ENCODE assay signal across 20 cellular contexts in genomic region chr16:30721606-30722005, GRCh38. TPM values are rescaled to one million over a fixed set of nuclear protein-coding genes. Genes with fewer than 3 reads are reported as not detected.
DNase-seq lines count a peak whose midpoint lies in the region; ATAC-seq and TF ChIP-seq lines count a peak whose summit lies in the region.
"Had no signal": no experiment of that assay in that cellular context is flagged by ENCODE, and none has a peak within 500 bp of the region (broad histone marks: within the 10 kb centered on the region; RNA-seq: fewer than 3 reads in every experiment).

No MANE protein-coding gene starts in this region.

- peak overlapping the region; percentile 17; the same call in 1 of the 2 replicates for H3K4me3 ChIP-seq in PC-3 (ENCODE audit: low read length)
- H3K4me3 ChIP-seq: adrenal gland, gastroesophageal sphincter, pancreas, sigmoid colon had no signal

- H3K27ac Mint-ChIP-seq in natural killer cell treated with Interleukin-12 subunit alpha and Interleukin-12 subunit beta and Interleukin-15 and Interleukin-18, amount 100 ng/mL, for 72 hours, result peak overlapping the region; percentile 9 to 48
- H3K27ac Mint-ChIP-seq in natural killer cell, result peak overlapping the region in 1 of 2 donors; percentile 65
- H3K27ac Mint-ChIP-seq in progenitor cell of endocrine pancreas, result no peak overlapping the region

- DNase-seq in natural killer cell treated with Interleukin-12 subunit alpha and Interleukin-12 subunit beta and Interleukin-15 and Interleukin-18, amount 100 ng/mL, for 72 hours (ENCODE audit: low spot score), result no peak
- no peak for DNase-seq in natural killer cell
- peak; percentile 91 for DNase-seq in PC-3
- DNase-seq in fibroblast of gingiva (ENCODE audit: low read depth), result peak; percentile 62
- no peak for DNase-seq in GM10266 (ENCODE audit: extremely low spot score)
- DNase-seq in progenitor cell of endocrine pancreas (ENCODE audit: low spot score, unreplicated experiment), result no peak
- DNase-seq in ACHN, result no peak
- DNase-seq: activated CD4-positive, alpha-beta T cell treated with anti-CD3 and anti-CD28 coated beads, Interleukin-2, amount 50 U/mL, for 48 hours; adrenal gland; Calu3; effector CD8-positive, alpha-beta T cell; left ventricle myocardium superior; NCI-H1048; RPMI8226; stimulated activated CD4-positive, alpha-beta T cell treated with anti-CD3 and anti-CD28 coated beads, Interleukin-2, amount 100 ng/mL, for 24 hours had no signal

- no TSS peak for BruUV-seq in PC-3 (replicated peaks; lab: Mats Ljungman, UMichigan)

- H3K4me1 ChIP-seq in PC-3 (ENCODE audit: insufficient read depth, low read length), result peaks cover 25% of the 10 kb centered on the region
- H3K4me1 ChIP-seq: gastroesophageal sphincter, sigmoid colon had no signal

- H3K4me1 Mint-ChIP-seq in natural killer cell treated with Interleukin-12 subunit alpha and Interleukin-12 subunit beta and Interleukin-15 and Interleukin-18, amount 100 ng/mL, for 72 hours (ENCODE audit: low read depth in 2 of 2), result peaks cover 22 to 31% of the 10 kb centered on the region in 2 donors
- H3K4me1 Mint-ChIP-seq in natural killer cell (peaks cover 7 to 34% of the 10 kb centered on the region in 2 donors), progenitor cell of endocrine pancreas (ENCODE audit: low read depth) (peaks cover 1% of the 10 kb centered on the region)

- H3K27me3 Mint-ChIP-seq in natural killer cell treated with Interleukin-12 subunit alpha and Interleukin-12 subunit beta and Interleukin-15 and Interleukin-18, amount 100 ng/mL, for 72 hours, result no peaks in the 10 kb centered on the region
- H3K27me3 Mint-ChIP-seq in natural killer cell (ENCODE audit: low read depth in 2 of 2) (no peaks in the 10 kb centered on the region), progenitor cell of endocrine pancreas (no peaks in the 10 kb centered on the region)
- H3K27me3 Mint-ChIP-seq: central memory CD8-positive, alpha-beta T cell had no signal

- H3K4me2 ChIP-seq in PC-3 (ENCODE audit: low read length), result peak overlapping the region; percentile 69

- H3K9me2 ChIP-seq in PC-3 (replicated peaks; ENCODE audit: low read length), result no peaks in the 10 kb centered on the region

- peak overlapping the region; percentile 96 for H3K27ac ChIP-seq in PC-3 (ENCODE audit: low read length)
- H3K27ac ChIP-seq: adrenal gland, gastroesophageal sphincter, pancreas, sigmoid colon had no signal

- in situ Hi-C loops in ACHN (cut with HindIII; ENCODE audit: low pct_ligation_motif_present, low pct_unique_long_range_greater_than_20kb, low sequenced_read_pairs), result no loop called here

- CTCF ChIA-PET in PC-3 (lab: Charles Lee), result interaction anchor here (0.6 to 0.8 kb wide), 2 partner anchors 16 to 26 kb away, joined by 3 to 6 read pairs; no protein-coding TSS in a partner anchor

- H3K9me3 Mint-ChIP-seq in natural killer cell treated with Interleukin-12 subunit alpha and Interleukin-12 subunit beta and Interleukin-15 and Interleukin-18, amount 100 ng/mL, for 72 hours, result no peaks in the 10 kb centered on the region
- no peaks in the 10 kb centered on the region for H3K9me3 Mint-ChIP-seq in natural killer cell
- H3K9me3 Mint-ChIP-seq in progenitor cell of endocrine pancreas (ENCODE audit: low read depth), result no peaks in the 10 kb centered on the region
- H3K9me3 Mint-ChIP-seq: central memory CD8-positive, alpha-beta T cell had no signal

- no peaks in the 10 kb centered on the region for H4K20me1 ChIP-seq in PC-3 (ENCODE audit: low read length)

- no peaks in the 10 kb centered on the region for H3K9me3 ChIP-seq in PC-3 (ENCODE audit: low read length)
- H3K9me3 ChIP-seq: adrenal gland, gastroesophageal sphincter, pancreas, sigmoid colon had no signal

- POLR2A ChIA-PET in PC-3 (lab: Charles Lee; ENCODE audit: unreplicated experiment), result no interaction called here

- H3K27me3 ChIP-seq in PC-3 (ENCODE audit: low read length), result no peaks in the 10 kb centered on the region
- H3K27me3 ChIP-seq: adrenal gland, gastroesophageal sphincter, pancreas, sigmoid colon had no signal

- peaks cover 63% of the 10 kb centered on the region for H3K36me3 ChIP-seq in PC-3 (ENCODE audit: low read depth, low read length)

- H3K36me3 Mint-ChIP-seq in natural killer cell treated with Interleukin-12 subunit alpha and Interleukin-12 subunit beta and Interleukin-15 and Interleukin-18, amount 100 ng/mL, for 72 hours, result peaks cover 52% of the 10 kb centered on the region
- H3K36me3 Mint-ChIP-seq in natural killer cell (peaks cover 12% of the 10 kb centered on the region), progenitor cell of endocrine pancreas (ENCODE audit: insufficient read depth) (peaks cover 41% of the 10 kb centered on the region)

- no peak overlapping the region for H2AFZ ChIP-seq in PC-3 (ENCODE audit: low read length)

- ATAC-seq in natural killer cell treated with Interleukin-12 subunit alpha and Interleukin-12 subunit beta and Interleukin-15 and Interleukin-18, amount 100 ng/mL, for 72 hours, result no peak
- ATAC-seq in natural killer cell (no peak), PC-3 (peak; percentile 95), GM21390 (IDR thresholded peaks at IDR 0.05; ENCODE audit: unreplicated experiment) (no peak)
- ATAC-seq: gastroesophageal sphincter, left ventricle myocardium superior had no signal

- H3F3A ChIP-seq in PC-3 (ENCODE audit: low read length, unreplicated experiment), result no peaks in the 10 kb centered on the region

- TF ChIP-seq CTCF in natural killer cell (IDR thresholded peaks at IDR 0.05), result no peak
- no peak for TF ChIP-seq CTCF in PC-3 (conservative IDR thresholded peaks at IDR 0.05; ENCODE audit: low read depth, low read length)
- no peak for TF ChIP-seq CTCF in GM10266 (IDR thresholded peaks at IDR 0.05; ENCODE audit: control insufficient read depth, insufficient read depth, low read depth, missing control alignments)
- no peak for TF ChIP-seq CTCF in progenitor cell of endocrine pancreas (IDR thresholded peaks at IDR 0.05; ENCODE audit: unreplicated experiment)

- intact Hi-C loops in natural killer cell (cut with micrococcal nuclease) (no loop called here), PC-3 (cut with micrococcal nuclease) (no loop called here)

- H3K9ac ChIP-seq in PC-3 (ENCODE audit: low read length), result peak overlapping the region; percentile 71

- peaks cover 59% of the 10 kb centered on the region for H3K79me2 ChIP-seq in PC-3 (ENCODE audit: low read length)

- H3K4me3 Mint-ChIP-seq in natural killer cell treated with Interleukin-12 subunit alpha and Interleukin-12 subunit beta and Interleukin-15 and Interleukin-18, amount 100 ng/mL, for 72 hours, result no peak overlapping the region
- no peak overlapping the region for H3K4me3 Mint-ChIP-seq in natural killer cell
- no peak overlapping the region for H3K4me3 Mint-ChIP-seq in progenitor cell of endocrine pancreas (ENCODE audit: low read depth)
- H3K4me3 Mint-ChIP-seq: central memory CD8-positive, alpha-beta T cell had no signal

RNA-seq across cellular contexts. Expression of gene SRCAP, which starts 22.6 kb away (rescaled TPM):
- total RNA-seq in natural killer cell treated with Interleukin-12 subunit alpha and Interleukin-12 subunit beta and Interleukin-15 and Interleukin-18, amount 100 ng/mL, for 72 hours, result 100 to 1,000 TPM in 1 of 2 donors, 10 to 100 TPM in 1; 90.8 to 121 TPM
- total RNA-seq in natural killer cell, result 10 to 100 TPM; 78.8 to 99.0 (median 89.3) TPM
- total RNA-seq in PC-3 (2014; rRNA removed), result 19.0 and 29.6 TPM in 2 replicates
- total RNA-seq in progenitor cell of endocrine pancreas, result 103 and 104 TPM in 2 replicates

RNA-seq across cellular contexts. Expression of gene PHKG2, which starts 26.6 kb away (rescaled TPM):
- total RNA-seq in natural killer cell treated with Interleukin-12 subunit alpha and Interleukin-12 subunit beta and Interleukin-15 and Interleukin-18, amount 100 ng/mL, for 72 hours, result 10 to 100 TPM; 50.2 to 63.8 TPM
- total RNA-seq in natural killer cell (10 to 100 TPM; 50.5 to 86.1 (median 64.8) TPM), PC-3 (2014; rRNA removed) (28.6 and 30.9 TPM in 2 replicates), progenitor cell of endocrine pancreas (53.5 and 61.8 TPM in 2 replicates)

RNA-seq across cellular contexts. Expression of gene CFAP119, which starts 40.3 kb away (rescaled TPM):
- total RNA-seq in natural killer cell treated with Interleukin-12 subunit alpha and Interleukin-12 subunit beta and Interleukin-15 and Interleukin-18, amount 100 ng/mL, for 72 hours, result 10 to 100 TPM in 1 of 2 donors, 1 to 10 TPM in 1; 3.4 to 17.0 TPM
- total RNA-seq in natural killer cell (1 to 10 TPM; 3.4 to 5.1 (median 4.9) TPM), PC-3 (2014; rRNA removed) (8.6 and 9.6 TPM in 2 replicates), progenitor cell of endocrine pancreas (19.3 and 22.2 TPM in 2 replicates)

RNA-seq across cellular contexts. Expression of gene RNF40, which starts 40.5 kb away (rescaled TPM):
- total RNA-seq in natural killer cell treated with Interleukin-12 subunit alpha and Interleukin-12 subunit beta and Interleukin-15 and Interleukin-18, amount 100 ng/mL, for 72 hours, result 100 to 1,000 TPM; 120 to 161 TPM
- total RNA-seq in natural killer cell (100 to 1,000 TPM; 153 to 167 (median 161) TPM), PC-3 (2014; rRNA removed) (64.1 and 80.2 TPM in 2 replicates), progenitor cell of endocrine pancreas (137 and 155 TPM in 2 replicates)

Comparison
In these comparisons a context has a peak if more than half of its experiments do, and no peak if none do; other contexts are left out.
1. DNase-seq: peak in PC-3 (single experiment) and fibroblast of gingiva (single experiment); none in natural killer cell treated with Interleukin-12 subunit alpha and Interleukin-12 subunit beta and Interleukin-15 and Interleukin-18, amount 100 ng/mL, for 72 hours (single experiment), natural killer cell (single experiment), GM10266 (single experiment), progenitor cell of endocrine pancreas (single experiment) and ACHN (single experiment).